21 cellular contexts compared by ENCODE assay signal in genomic region chr16:84746231-84746630, GRCh38.
"Had no signal": no experiment of that assay in that cellular context is flagged by ENCODE, and none has a peak within 500 bp of the region (broad histone marks: within the 10 kb centered on the region; RNA-seq: fewer than 3 reads in every experiment).

No MANE protein-coding gene starts in this region.

- H3K4me1 ChIP-seq: SJCRH30 had no signal

- H3K27me3 ChIP-seq: MG63, SJCRH30 had no signal

- ATAC-seq: Right ventricle myocardium inferior had no signal

- H3K4me3 ChIP-seq: MG63, SJCRH30 had no signal

- H3K27ac ChIP-seq: SJCRH30 had no signal

- DNase-seq: IMR-90, Karpas-422, KG1, MG63, NCI-H1092, NCI-H1105 treated with DMSO at 0.1 percent for 48 hours, NCI-H1417 treated with DMSO at 0.1 percent for 48 hours, NCI-H146, NCI-H1694 treated with DMSO at 0.1 percent for 48 hours, NCI-H1930, NCI-H2081, NCI-H2107, NCI-H2227 treated with DMSO at 0.1 percent for 48 hours, NCI-H446, NCI-H510A, NCI-H524 treated with DMSO at 0.1 percent for 48 hours, NCI-H69, NCI-H774, SHP77 treated with DMSO at 0.1 percent for 48 hours, SJCRH30 had no signal

- H3K9me3 ChIP-seq: MG63, SJCRH30 had no signal
